8 cellular contexts compared by ENCODE assay signal in the genomic region with DNA sequence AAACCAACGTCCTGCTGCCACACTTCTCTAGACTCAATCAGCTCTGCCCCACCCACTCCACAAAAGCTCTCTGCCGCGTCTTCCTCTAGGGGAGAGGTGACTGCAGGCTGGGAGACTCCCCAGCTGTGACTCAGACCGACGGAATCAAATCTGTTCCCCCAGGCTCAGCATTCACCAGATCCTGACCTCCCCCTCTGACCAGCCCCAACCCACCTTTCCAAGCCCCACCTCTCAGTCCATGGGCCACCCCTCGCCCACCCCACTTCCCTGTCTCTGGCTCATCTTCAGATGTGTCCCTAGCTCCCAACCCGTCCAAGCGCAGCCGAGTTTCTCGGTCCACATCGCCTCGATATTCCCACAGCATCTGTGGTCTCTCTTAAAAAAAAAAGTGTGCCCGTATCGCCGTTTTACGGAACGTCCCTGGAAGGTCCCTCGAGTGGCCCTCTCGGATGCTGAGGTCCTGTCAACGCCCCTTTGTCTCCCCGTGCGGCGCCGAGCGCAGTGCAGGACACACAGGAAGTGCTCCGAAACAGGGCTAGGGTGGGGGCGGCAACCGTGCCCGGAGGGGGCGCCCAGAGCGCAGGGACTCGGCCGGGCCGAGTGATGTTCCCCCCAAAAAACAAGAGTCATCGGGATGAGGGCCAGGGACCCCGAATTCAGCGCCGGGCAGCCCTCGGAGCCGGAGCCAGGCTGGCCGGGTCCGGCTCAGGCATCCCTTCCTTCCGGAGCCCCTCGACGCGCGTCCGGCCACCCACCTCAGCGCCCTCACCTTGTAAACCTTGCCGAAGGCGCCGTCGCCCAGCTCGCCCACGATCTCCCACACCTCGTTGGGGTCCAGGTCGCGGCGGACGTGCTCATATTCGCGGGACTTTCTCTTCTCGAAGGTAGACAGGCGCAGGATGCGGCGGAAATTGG. TPM values are rescaled to one million over a fixed set of nuclear protein-coding genes. Genes with fewer than 3 reads are reported as not detected.
DNase-seq lines count a peak whose midpoint lies in the region; ATAC-seq lines count a peak whose summit lies in the region.

No MANE protein-coding gene starts in this region.

- 0 to 1% (median 0%) methylated on average over 63 to 66 of the region's 66 CpGs for WGBS in adipose tissue, 3 donors

- intact Hi-C loops in left ventricle myocardium superior (cut with micrococcal nuclease): loop anchor here (2.0 kb wide), 1 partner anchor 83 kb away; no protein-coding TSS in a partner anchor

- DNase-seq in COLO668 (lab: John Stamatoyannopoulos, UW; ENCODE audit: unreplicated experiment) (peak; percentile 46), HT1080 (ENCODE audit: low read depth) (peak; percentile 82), SW480 (ENCODE audit: low spot score) (peak; percentile 80), left ventricle myocardium superior (peak; percentile 78), retina (peak; percentile 85), COLO829 (ENCODE audit: low spot score) (no peak)

- ATAC-seq in GM21367 (IDR thresholded peaks at IDR 0.05; ENCODE audit: unreplicated experiment) (peak; percentile 20), left ventricle myocardium superior (peak; percentile 23)

- peak overlapping the region; percentile 94 for H3K27ac ChIP-seq in adipose tissue (ENCODE audit: low read depth, low read length)

RNA-seq across cellular contexts. Expression of a gene that starts 0.6 kb away (rescaled TPM):
- 16.1 and 16.4 TPM in 2 replicates for total RNA-seq in HT1080 (2014; rRNA removed; shearing (Covaris generic))
- 9.1 and 9.3 TPM in 2 replicates for polyA plus RNA-seq in HT1080 (2015; cell fraction: cytosol; rRNA removed)
- 17.7 and 23.8 TPM in 2 replicates for polyA plus RNA-seq in HT1080 (2015; cell fraction: nucleus; rRNA removed)
- polyA plus RNA-seq in adipose tissue: 10 to 100 TPM in 2 of 3 donors, 1 to 10 TPM in 1; 5.0 to 24.1 (median 19.9) TPM
- 6.9 TPM for total RNA-seq in left ventricle myocardium superior

RNA-seq across cellular contexts. Expression of a gene that starts 6.6 kb away (rescaled TPM):
- not detected in 2 replicates for total RNA-seq in HT1080 (2014; rRNA removed; shearing (Covaris generic))
- polyA plus RNA-seq in HT1080 (2015; cell fraction: cytosol; rRNA removed): not detected in 2 replicates
- not detected in 2 replicates for polyA plus RNA-seq in HT1080 (2015; cell fraction: nucleus; rRNA removed)
- polyA plus RNA-seq in adipose tissue: not detected
- total RNA-seq in left ventricle myocardium superior: not detected
